ENCODE assay signal across 9 cellular contexts in the genomic region with DNA sequence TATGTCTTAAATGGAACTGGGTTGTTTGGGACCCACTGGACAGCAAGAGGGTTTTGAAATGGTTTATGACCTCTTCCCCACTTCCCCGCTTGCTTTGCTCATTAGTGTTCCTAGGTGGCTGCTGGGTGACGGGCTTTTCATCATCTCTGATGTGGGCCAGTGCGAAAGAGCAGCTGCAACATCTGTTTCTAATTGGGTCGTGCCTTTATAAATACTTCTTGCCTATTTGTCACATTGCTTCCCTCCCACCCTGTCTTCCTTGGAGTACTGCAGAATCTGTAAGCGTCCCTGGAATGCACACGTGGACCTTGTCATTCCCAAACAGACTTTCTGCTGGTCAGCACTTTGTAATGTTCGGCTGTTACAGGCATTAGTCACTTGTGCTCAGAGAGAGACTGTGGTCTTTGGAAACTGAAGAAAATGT. TPM values are rescaled to one million over a fixed set of nuclear protein-coding genes. Genes with fewer than 3 reads are reported as not detected.
DNase-seq lines count a peak whose midpoint lies in the region; ATAC-seq and TF ChIP-seq lines count a peak whose summit lies in the region.
"Had no signal": no experiment of that assay in that cellular context is flagged by ENCODE, and none has a peak within 500 bp of the region (broad histone marks: within the 10 kb centered on the region; RNA-seq: fewer than 3 reads in every experiment).

No MANE protein-coding gene starts in this region.

- peaks cover 5% of the 10 kb centered on the region for H3K36me3 Mint-ChIP-seq in neural crest cell (ENCODE audit: low read depth)

- peak; percentile 79 for DNase-seq in A673 (ENCODE audit: low spot score)
- DNase-seq in fibroblast of gingiva (ENCODE audit: low read depth), result peak; percentile 100
- no peak for DNase-seq in neural crest cell (ENCODE audit: low read depth, low spot score)
- DNase-seq in G401 (ENCODE audit: low spot score), result no peak
- no peak for DNase-seq in GF-D8 (lab: John Stamatoyannopoulos, UW)
- DNase-seq in NCI-H1436 (lab: John Stamatoyannopoulos, UW), result no peak
- DNase-seq: activated CD4-positive, alpha-beta T cell treated with anti-CD3 and anti-CD28 coated beads, Interleukin-2, amount 10 ng/mL, durations not matched to agents 7 days and 5 days had no signal

- intact Hi-C loops in A673 (cut with micrococcal nuclease; ENCODE audit: unreplicated experiment), result loop anchor here (2.0 kb wide), 1 partner anchor 34 kb away; no protein-coding TSS in a partner anchor

- peaks cover 64% of the 10 kb centered on the region for H3K4me1 Mint-ChIP-seq in neural crest cell

- CTCF ChIA-PET in A673 (lab: Charles Lee), result no interaction called here

- BruUV-seq in A673 (replicated peaks; lab: Mats Ljungman, UMichigan), result no TSS peak

- H3K27me3 ChIP-seq in A673 (replicated peaks; ENCODE audit: insufficient read depth, low read depth, low read length, poor library complexity), result no peaks in the 10 kb centered on the region

- H3K36me3 ChIP-seq in A673 (ENCODE audit: insufficient read depth, low read length, poor library complexity, severe bottlenecking), result no peaks in the 10 kb centered on the region

- no peak for ATAC-seq in HG03039 (IDR thresholded peaks at IDR 0.05; ENCODE audit: unreplicated experiment)

- no peak for TF ChIP-seq CTCF in A673 (conservative IDR thresholded peaks at IDR 0.05; ENCODE audit: low read depth, low read length)
- no peak for TF ChIP-seq CTCF in neural crest cell (conservative IDR thresholded peaks at IDR 0.05)

- H3K9me3 ChIP-seq in A673 (ENCODE audit: low read depth, low read length, poor library complexity, severe bottlenecking), result no peaks in the 10 kb centered on the region

- H3K4me1 ChIP-seq in A673 (ENCODE audit: insufficient read depth, low read length, poor library complexity, severe bottlenecking), result peaks cover 65% of the 10 kb centered on the region

- H3K9me3 Mint-ChIP-seq in neural crest cell, result no peaks in the 10 kb centered on the region

- POLR2A ChIA-PET in A673 (lab: Charles Lee; ENCODE audit: low non-redundant PET), result interaction anchor here (0.6 kb wide), 1 partner anchor 472 kb away, joined by 4 read pairs; no protein-coding TSS in a partner anchor

- H3K27ac ChIP-seq in A673 (ENCODE audit: low read depth, low read length, poor library complexity, severe bottlenecking), result peak overlapping the region; percentile 87

- no peak overlapping the region for H3K4me3 Mint-ChIP-seq in neural crest cell
- H3K4me3 Mint-ChIP-seq: activated CD4-positive, alpha-beta T cell treated with anti-CD3 and anti-CD28 coated beads, Interleukin-2, amount 10 ng/mL, durations not matched to agents 7 days and 5 days had no signal

- in situ Hi-C loops in G401 (cut with HindIII; ENCODE audit: low sequenced_read_pairs), result no loop called here

- H3K27me3 Mint-ChIP-seq in neural crest cell (ENCODE audit: low read depth), result no peaks in the 10 kb centered on the region

- H3K4me3 ChIP-seq in A673 (ENCODE audit: low read depth, low read length, poor library complexity, severe bottlenecking), result peak overlapping the region; percentile 32

- peak overlapping the region; percentile 39 for H3K27ac Mint-ChIP-seq in neural crest cell (ENCODE audit: unreplicated experiment)

TF ChIP-seq in PFSK-1, 5 proteins besides CTCF, POLR2A, EP300 and RAD21:
- TF ChIP-seq, protein P1, sequence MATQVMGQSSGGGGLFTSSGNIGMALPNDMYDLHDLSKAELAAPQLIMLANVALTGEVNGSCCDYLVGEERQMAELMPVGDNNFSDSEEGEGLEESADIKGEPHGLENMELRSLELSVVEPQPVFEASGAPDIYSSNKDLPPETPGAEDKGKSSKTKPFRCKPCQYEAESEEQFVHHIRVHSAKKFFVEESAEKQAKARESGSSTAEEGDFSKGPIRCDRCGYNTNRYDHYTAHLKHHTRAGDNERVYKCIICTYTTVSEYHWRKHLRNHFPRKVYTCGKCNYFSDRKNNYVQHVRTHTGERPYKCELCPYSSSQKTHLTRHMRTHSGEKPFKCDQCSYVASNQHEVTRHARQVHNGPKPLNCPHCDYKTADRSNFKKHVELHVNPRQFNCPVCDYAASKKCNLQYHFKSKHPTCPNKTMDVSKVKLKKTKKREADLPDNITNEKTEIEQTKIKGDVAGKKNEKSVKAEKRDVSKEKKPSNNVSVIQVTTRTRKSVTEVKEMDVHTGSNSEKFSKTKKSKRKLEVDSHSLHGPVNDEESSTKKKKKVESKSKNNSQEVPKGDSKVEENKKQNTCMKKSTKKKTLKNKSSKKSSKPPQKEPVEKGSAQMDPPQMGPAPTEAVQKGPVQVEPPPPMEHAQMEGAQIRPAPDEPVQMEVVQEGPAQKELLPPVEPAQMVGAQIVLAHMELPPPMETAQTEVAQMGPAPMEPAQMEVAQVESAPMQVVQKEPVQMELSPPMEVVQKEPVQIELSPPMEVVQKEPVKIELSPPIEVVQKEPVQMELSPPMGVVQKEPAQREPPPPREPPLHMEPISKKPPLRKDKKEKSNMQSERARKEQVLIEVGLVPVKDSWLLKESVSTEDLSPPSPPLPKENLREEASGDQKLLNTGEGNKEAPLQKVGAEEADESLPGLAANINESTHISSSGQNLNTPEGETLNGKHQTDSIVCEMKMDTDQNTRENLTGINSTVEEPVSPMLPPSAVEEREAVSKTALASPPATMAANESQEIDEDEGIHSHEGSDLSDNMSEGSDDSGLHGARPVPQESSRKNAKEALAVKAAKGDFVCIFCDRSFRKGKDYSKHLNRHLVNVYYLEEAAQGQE (IDR thresholded peaks at IDR 0.05; ENCODE audit: insufficient read depth in 1 of 2, low read depth in 2 of 2, low read length in 2 of 2), result peak in 1 of 2 experiments; percentile 7; a peak in 1 of 4 replicates
- TF ChIP-seq TAF1 (IDR thresholded peaks at IDR 0.05; ENCODE audit: borderline replicate concordance, insufficient read depth, low read length) (no peak), SIN3A (IDR thresholded peaks at IDR 0.05; ENCODE audit: borderline replicate concordance, insufficient read depth, low read length) (peak; percentile 93), FOXP2 (optimal IDR thresholded peaks at IDR 0.05; ENCODE audit: borderline replicate concordance, extremely low read depth, extremely low read length, insufficient read depth) (no peak), POLR2AphosphoS5 (IDR thresholded peaks at IDR 0.05; ENCODE audit: low read depth, low read length) (peak; percentile 46; the same call in 1 of the 2 replicates)

RNA-seq across cellular contexts. Expression of a gene that starts 35.2 kb away (rescaled TPM):
- total RNA-seq in A673 (2021), result 121 and 125 TPM in 2 replicates
- 60.3 TPM for polyA plus RNA-seq in PFSK-1 (2012; ENCODE audit: insufficient read length, low read depth)
- 187 and 192 TPM in 2 replicates for total RNA-seq in neural crest cell
- 22.8 and 31.7 TPM in 2 replicates for total RNA-seq in G401 (2014; rRNA removed; shearing (Covaris generic))

Comparison
In these comparisons a context has a peak if more than half of its experiments do, and no peak if none do; other contexts are left out.
1. DNase-seq: peak in A673 (single experiment) and fibroblast of gingiva (single experiment); none in neural crest cell (single experiment), G401 (single experiment), GF-D8 (single experiment) and NCI-H1436 (single experiment).